In the genomic region with DNA sequence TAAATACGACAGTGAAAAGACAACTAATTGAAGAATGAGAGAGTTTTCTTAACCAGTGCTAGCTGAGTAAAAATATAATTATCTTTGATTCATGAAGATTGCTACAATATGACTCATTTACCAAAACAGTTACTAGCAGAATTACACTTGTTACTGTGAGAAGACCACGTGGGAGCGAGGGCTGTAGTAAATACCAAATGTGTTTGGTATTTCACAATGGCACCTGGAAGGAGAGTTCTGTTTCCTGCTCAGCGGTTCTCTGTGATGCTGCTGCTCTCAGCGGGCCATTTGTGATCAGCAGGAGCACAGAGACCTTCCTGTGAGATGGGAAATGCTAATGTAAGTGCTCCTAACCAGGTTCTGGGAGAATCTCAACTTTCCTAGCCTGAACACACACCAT, we compare ENCODE assay signal across 20 cellular contexts.
DNase-seq lines count a peak whose midpoint lies in the region; ATAC-seq and TF ChIP-seq lines count a peak whose summit lies in the region.
"Had no signal": no experiment of that assay in that cellular context is flagged by ENCODE, and none has a peak within 500 bp of the region (broad histone marks: within the 10 kb centered on the region; RNA-seq: fewer than 3 reads in every experiment).

No MANE protein-coding gene starts in this region.

- no peaks in the 10 kb centered on the region for H3K9me3 Mint-ChIP-seq in activated CD4-positive, alpha-beta memory T cell treated with anti-CD3 and anti-CD28 coated beads for 36 hours
- H3K9me3 Mint-ChIP-seq in activated CD4-positive, alpha-beta memory T cell treated with anti-CD3 and anti-CD28 coated beads, Interleukin-2, amount 10 ng/mL, durations not matched to agents 7 days and 5 days = no peaks in the 10 kb centered on the region
- H3K9me3 Mint-ChIP-seq in naive thymus-derived CD4-positive, alpha-beta T cell = peaks cover 0 to 6% (median 0%) of the 10 kb centered on the region in 11 donors
- H3K9me3 Mint-ChIP-seq: activated CD4-positive, alpha-beta T cell treated with anti-CD3 and anti-CD28 coated beads, Interleukin-2, amount 10 ng/mL, durations not matched to agents 24 days and 14 days; activated T-cell treated with anti-CD3 and anti-CD28 coated beads, Interleukin-2, amount 50 U/mL, for 72 hours; T-helper 1 cell treated with Interleukin-12 subunit alpha and Interleukin-12 subunit beta and Interleukin-4 antibody, amounts not matched to agents 30 μg/mL and 1 μg/mL, for 36 hours had no signal

- H3K4me3 ChIP-seq in testis = no peak overlapping the region
- H3K4me3 ChIP-seq in naive thymus-derived CD4-positive, alpha-beta T cell (ENCODE audit: low read length) = no peak overlapping the region
- H3K4me3 ChIP-seq in aorta (ENCODE audit: low read length in 2 of 2) = no peak overlapping the region
- H3K4me3 ChIP-seq: adrenal gland, esophagus muscularis mucosa, skin epidermis had no signal

- WGBS in testis, 2 donors = 38 to 62% methylated on average over 5 of the region's 5 CpGs
- WGBS in aorta, 2 donors = 47 to 53% methylated on average over 5 of the region's 5 CpGs

- POLR2A ChIA-PET in activated CD4-positive, alpha-beta memory T cell treated with anti-CD3 and anti-CD28 coated beads for 36 hours (lab: Charles Lee) = no interaction called here
- POLR2A ChIA-PET in activated CD4-positive, alpha-beta memory T cell treated with anti-CD3 and anti-CD28 coated beads, Interleukin-2, amount 10 ng/mL, durations not matched to agents 7 days and 5 days (lab: Charles Lee) = no interaction called here
- POLR2A ChIA-PET in RWPE1 (lab: Yijun Ruan, JAX; ENCODE audit: low non-redundant PET) = no interaction called here
- POLR2A ChIA-PET in naive thymus-derived CD4-positive, alpha-beta T cell (lab: Charles Lee) = no interaction called here

- no peak for TF ChIP-seq CTCF in RWPE1 (conservative IDR thresholded peaks at IDR 0.05; ENCODE audit: low read depth)
- TF ChIP-seq CTCF in testis (IDR thresholded peaks at IDR 0.05) = no peak

- no peak for TF ChIP-seq POLR2A in testis (IDR thresholded peaks at IDR 0.05)

- peaks cover 5% of the 10 kb centered on the region for H3K27me3 Mint-ChIP-seq in activated CD4-positive, alpha-beta memory T cell treated with anti-CD3 and anti-CD28 coated beads for 36 hours
- peaks cover 3% of the 10 kb centered on the region for H3K27me3 Mint-ChIP-seq in activated CD4-positive, alpha-beta memory T cell treated with anti-CD3 and anti-CD28 coated beads, Interleukin-2, amount 10 ng/mL, durations not matched to agents 7 days and 5 days
- H3K27me3 Mint-ChIP-seq in naive thymus-derived CD4-positive, alpha-beta T cell = peaks cover 5 to 15% (median 10%) of the 10 kb centered on the region in 5 donors

- H3K27ac Mint-ChIP-seq in activated CD4-positive, alpha-beta memory T cell treated with anti-CD3 and anti-CD28 coated beads for 36 hours = no peak overlapping the region
- no peak overlapping the region for H3K27ac Mint-ChIP-seq in activated CD4-positive, alpha-beta memory T cell treated with anti-CD3 and anti-CD28 coated beads, Interleukin-2, amount 10 ng/mL, durations not matched to agents 7 days and 5 days
- H3K27ac Mint-ChIP-seq in naive thymus-derived CD4-positive, alpha-beta T cell = no peak overlapping the region
- H3K27ac Mint-ChIP-seq: activated CD4-positive, alpha-beta T cell treated with anti-CD3 and anti-CD28 coated beads, Interleukin-2, amount 10 ng/mL, durations not matched to agents 24 days and 14 days; activated T-cell treated with anti-CD3 and anti-CD28 coated beads, Interleukin-2, amount 50 U/mL, for 72 hours; T-helper 1 cell treated with Interleukin-12 subunit alpha and Interleukin-12 subunit beta and Interleukin-4 antibody, amounts not matched to agents 30 μg/mL and 1 μg/mL, for 36 hours had no signal

- no peaks in the 10 kb centered on the region for H3K36me3 Mint-ChIP-seq in activated CD4-positive, alpha-beta memory T cell treated with anti-CD3 and anti-CD28 coated beads for 36 hours
- H3K36me3 Mint-ChIP-seq in activated CD4-positive, alpha-beta memory T cell treated with anti-CD3 and anti-CD28 coated beads, Interleukin-2, amount 10 ng/mL, durations not matched to agents 7 days and 5 days (ENCODE audit: low read depth) = no peaks in the 10 kb centered on the region
- no peaks in the 10 kb centered on the region for H3K36me3 Mint-ChIP-seq in naive thymus-derived CD4-positive, alpha-beta T cell

- H3K4me1 ChIP-seq in testis (no peaks in the 10 kb centered on the region), aorta (ENCODE audit: control insufficient read depth in 1 of 2, insufficient read depth in 2 of 2, low read length in 2 of 2) (no peaks in the 10 kb centered on the region)
- no peaks in the 10 kb centered on the region for H3K4me1 ChIP-seq in naive thymus-derived CD4-positive, alpha-beta T cell (ENCODE audit: control insufficient read depth in 2 of 2, insufficient read depth in 2 of 2, low read length in 2 of 2)
- H3K4me1 ChIP-seq: adrenal gland, esophagus muscularis mucosa had no signal

- H3K27ac ChIP-seq in RWPE1 (no peak overlapping the region), testis (no peak overlapping the region), aorta (ENCODE audit: low read depth in 1 of 2, low read length in 2 of 2) (no peak overlapping the region)
- no peak overlapping the region for H3K27ac ChIP-seq in naive thymus-derived CD4-positive, alpha-beta T cell (ENCODE audit: low read depth, low read length)
- H3K27ac ChIP-seq: adrenal gland, esophagus muscularis mucosa, neutrophil, skin epidermis had no signal

- H3K27me3 ChIP-seq in testis (no peaks in the 10 kb centered on the region), aorta (ENCODE audit: control insufficient read depth in 1 of 2, insufficient read depth in 2 of 2, low read length in 1 of 2) (no peaks in the 10 kb centered on the region)
- H3K27me3 ChIP-seq in naive thymus-derived CD4-positive, alpha-beta T cell (ENCODE audit: control insufficient read depth in 2 of 2, insufficient read depth in 2 of 2, low read length in 2 of 2) = no peaks in the 10 kb centered on the region
- H3K27me3 ChIP-seq: adrenal gland, esophagus muscularis mucosa, neutrophil had no signal

- no peaks in the 10 kb centered on the region for H3K36me3 ChIP-seq in testis (ENCODE audit: low read depth, missing control alignments)
- H3K36me3 ChIP-seq in naive thymus-derived CD4-positive, alpha-beta T cell (ENCODE audit: control insufficient read depth in 2 of 3, insufficient read depth in 3 of 3, low read length in 3 of 3) = no peaks in the 10 kb centered on the region
- H3K36me3 ChIP-seq in aorta (ENCODE audit: control insufficient read depth in 1 of 2, insufficient read depth in 2 of 2, low read length in 1 of 2) = no peaks in the 10 kb centered on the region
- H3K36me3 ChIP-seq: adrenal gland, esophagus muscularis mucosa, neutrophil had no signal

- H3K9me3 ChIP-seq in testis = no peaks in the 10 kb centered on the region
- no peaks in the 10 kb centered on the region for H3K9me3 ChIP-seq in naive thymus-derived CD4-positive, alpha-beta T cell (ENCODE audit: control insufficient read depth in 2 of 3, low read length in 3 of 3)
- H3K9me3 ChIP-seq in aorta (ENCODE audit: control insufficient read depth, low read length) = no peaks in the 10 kb centered on the region
- H3K9me3 ChIP-seq: adrenal gland, neutrophil had no signal

- H3K4me3 Mint-ChIP-seq in activated CD4-positive, alpha-beta memory T cell treated with anti-CD3 and anti-CD28 coated beads for 36 hours = no peak overlapping the region
- no peak overlapping the region for H3K4me3 Mint-ChIP-seq in activated CD4-positive, alpha-beta memory T cell treated with anti-CD3 and anti-CD28 coated beads, Interleukin-2, amount 10 ng/mL, durations not matched to agents 7 days and 5 days
- no peak overlapping the region for H3K4me3 Mint-ChIP-seq in naive thymus-derived CD4-positive, alpha-beta T cell
- H3K4me3 Mint-ChIP-seq: activated CD4-positive, alpha-beta T cell treated with anti-CD3 and anti-CD28 coated beads, Interleukin-2, amount 10 ng/mL, durations not matched to agents 24 days and 14 days; activated T-cell treated with anti-CD3 and anti-CD28 coated beads, Interleukin-2, amount 50 U/mL, for 72 hours; T-helper 1 cell treated with Interleukin-12 subunit alpha and Interleukin-12 subunit beta and Interleukin-4 antibody, amounts not matched to agents 30 μg/mL and 1 μg/mL, for 36 hours had no signal

- peak; percentile 10 for DNase-seq in activated CD4-positive, alpha-beta memory T cell treated with anti-CD3 and anti-CD28 coated beads for 36 hours
- no peak for DNase-seq in activated CD4-positive, alpha-beta memory T cell treated with anti-CD3 and anti-CD28 coated beads, Interleukin-2, amount 10 ng/mL, durations not matched to agents 7 days and 5 days
- DNase-seq in RWPE1 (ENCODE audit: low spot score) = peak; percentile 41
- peak; percentile 1 for DNase-seq in glomerular visceral epithelial cell (ENCODE audit: extremely low spot score)
- peak; percentile 46 for DNase-seq in testis
- no peak for DNase-seq in naive thymus-derived CD4-positive, alpha-beta T cell
- DNase-seq in aorta = no peak
- DNase-seq: ACHN; activated CD4-positive, alpha-beta T cell treated with anti-CD3 and anti-CD28 coated beads, Interleukin-2, amount 10 ng/mL, durations not matched to agents 24 days and 14 days; activated T-cell treated with anti-CD3 and anti-CD28 coated beads, Interleukin-2, amount 50 U/mL, for 72 hours; adrenal gland; cortex of kidney; NCI-H1105 treated with DMSO at 0.1 percent for 48 hours; NCI-H446 treated with DMSO at 0.1 percent for 48 hours had no signal

- no peaks in the 10 kb centered on the region for H3K4me1 Mint-ChIP-seq in activated CD4-positive, alpha-beta memory T cell treated with anti-CD3 and anti-CD28 coated beads for 36 hours (ENCODE audit: low read depth)
- H3K4me1 Mint-ChIP-seq in activated CD4-positive, alpha-beta memory T cell treated with anti-CD3 and anti-CD28 coated beads, Interleukin-2, amount 10 ng/mL, durations not matched to agents 7 days and 5 days = no peaks in the 10 kb centered on the region
- H3K4me1 Mint-ChIP-seq in naive thymus-derived CD4-positive, alpha-beta T cell = no peaks in the 10 kb centered on the region
- H3K4me1 Mint-ChIP-seq: activated CD4-positive, alpha-beta T cell treated with anti-CD3 and anti-CD28 coated beads, Interleukin-2, amount 10 ng/mL, durations not matched to agents 24 days and 14 days had no signal

- no peak for ATAC-seq in naive thymus-derived CD4-positive, alpha-beta T cell
- ATAC-seq in GM21529 (IDR thresholded peaks at IDR 0.05; ENCODE audit: unreplicated experiment) = no peak
- no peak for ATAC-seq in aorta (ENCODE audit: low FRiP score)
- ATAC-seq: Panc1 had no signal

- CTCF ChIA-PET in activated CD4-positive, alpha-beta memory T cell treated with anti-CD3 and anti-CD28 coated beads for 36 hours (lab: Charles Lee) = no interaction called here
- CTCF ChIA-PET in activated CD4-positive, alpha-beta memory T cell treated with anti-CD3 and anti-CD28 coated beads, Interleukin-2, amount 10 ng/mL, durations not matched to agents 7 days and 5 days (lab: Charles Lee) = no interaction called here
- CTCF ChIA-PET in RWPE1 (lab: Yijun Ruan, JAX) = no interaction called here
- CTCF ChIA-PET in naive thymus-derived CD4-positive, alpha-beta T cell (lab: Charles Lee) = no interaction called here

- intact Hi-C loops in activated CD4-positive, alpha-beta memory T cell treated with anti-CD3 and anti-CD28 coated beads for 36 hours (cut with micrococcal nuclease) = no loop called here
- intact Hi-C loops in testis (cut with DNase I; ENCODE audit: low total_unique reads) = no loop called here
- intact Hi-C loops in naive thymus-derived CD4-positive, alpha-beta T cell (cut with micrococcal nuclease) = no loop called here
- intact Hi-C loops in aorta (cut with DNase I) = no loop called here

Comparison
In these comparisons a context has a peak if more than half of its experiments do, and no peak if none do; other contexts are left out.
1. DNase-seq: peak in activated CD4-positive, alpha-beta memory T cell treated with anti-CD3 and anti-CD28 coated beads for 36 hours (single experiment), RWPE1 (single experiment), glomerular visceral epithelial cell (single experiment) and testis (single experiment); none in activated CD4-positive, alpha-beta memory T cell treated with anti-CD3 and anti-CD28 coated beads, Interleukin-2, amount 10 ng/mL, durations not matched to agents 7 days and 5 days (single experiment), naive thymus-derived CD4-positive, alpha-beta T cell (0 of 9) and aorta (0 of 2).